In genomic region chr4:175350246-175350645, GRCh38 we compare ENCODE assay signal across 19 cellular contexts.
DNase-seq lines count a peak whose midpoint lies in the region; ATAC-seq, FAIRE-seq and TF ChIP-seq lines count a peak whose summit lies in the region.
"Had no signal": no experiment of that assay in that cellular context is flagged by ENCODE, and none has a peak within 500 bp of the region (broad histone marks: within the 10 kb centered on the region; RNA-seq: fewer than 3 reads in every experiment).

No MANE protein-coding gene starts in this region.

- H2BK15ac ChIP-seq in IMR-90 (ENCODE audit: low read depth, low read length), result no peak overlapping the region

- no peak for FAIRE-seq in A549 (lab: Jason Lieb, UNC)
- FAIRE-seq: G401.6, GM12892 had no signal

- no peak overlapping the region for H2BK20ac ChIP-seq in IMR-90 (ENCODE audit: low read depth, low read length)

- H3K36me3 ChIP-seq in IMR-90 (ENCODE audit: control insufficient read depth, insufficient read depth, low read length) (no peaks in the 10 kb centered on the region), SU-DHL-6 (ENCODE audit: low read length) (no peaks in the 10 kb centered on the region)
- H3K36me3 ChIP-seq: BLaER1 had no signal

- H2BK5ac ChIP-seq in IMR-90 (ENCODE audit: low read depth, low read length, poor library complexity, severe bottlenecking), result no peak overlapping the region

- H3K56ac ChIP-seq in IMR-90 (ENCODE audit: extremely low read depth, insufficient read depth, low read length), result no peak overlapping the region

- H3K4me3 ChIP-seq in A549 (no peak overlapping the region), IMR-90 (ENCODE audit: insufficient read depth, low read depth, low read length) (no peak overlapping the region), SU-DHL-6 (ENCODE audit: insufficient read depth, low read length, poor library complexity, severe bottlenecking) (peak overlapping the region; percentile 49)
- H3K4me3 ChIP-seq: BLaER1, GM23248 had no signal

- no peak overlapping the region for H3K4ac ChIP-seq in IMR-90 (ENCODE audit: low read depth, low read length)

- no TSS peak for BruUV-seq in IMR-90 (replicated peaks; lab: Mats Ljungman, UMichigan)

- no peak overlapping the region for H3K4me2 ChIP-seq in A549
- H3K4me2 ChIP-seq in IMR-90 (ENCODE audit: low read depth, low read length), result no peak overlapping the region
- peak overlapping the region; percentile 71 for H3K4me2 ChIP-seq in SU-DHL-6 (ENCODE audit: low read depth, low read length, poor library complexity, severe bottlenecking)
- H3K4me2 ChIP-seq: BLaER1 had no signal

- no peaks in the 10 kb centered on the region for H3K9me1 ChIP-seq in IMR-90 (ENCODE audit: insufficient read depth, low read length)

- POLR2A ChIA-PET in A549 (lab: Yijun Ruan, JAX) (no interaction called here), IMR-90 (lab: Charles Lee; ENCODE audit: unreplicated experiment) (no interaction called here)

- H4K91ac ChIP-seq in IMR-90 (ENCODE audit: insufficient read depth, low read depth, low read length), result no peak overlapping the region

- no peak for TF ChIP-seq CTCF in A549 (IDR thresholded peaks at IDR 0.05)
- TF ChIP-seq CTCF in IMR-90 (conservative IDR thresholded peaks at IDR 0.05; ENCODE audit: low read depth, low read length), result no peak
- no peak for TF ChIP-seq CTCF in SU-DHL-6 (IDR thresholded peaks at IDR 0.05; ENCODE audit: insufficient read depth, low read length, poor library complexity, severe bottlenecking)

- in situ Hi-C loops in IMR-90 (cut with MboI; ENCODE audit: low sequenced_read_pairs), result no loop called here

- no peak overlapping the region for H2AK9ac ChIP-seq in IMR-90 (replicated peaks; ENCODE audit: low read depth, low read length, poor library complexity)

- no peak overlapping the region for H4K8ac ChIP-seq in IMR-90 (ENCODE audit: low read depth in 2 of 2, low read length in 2 of 2)

- no peaks in the 10 kb centered on the region for H3K79me1 ChIP-seq in IMR-90 (ENCODE audit: low read depth in 1 of 2, low read length in 2 of 2)

- H3K9ac ChIP-seq in IMR-90 (ENCODE audit: low read depth, low read length) (no peak overlapping the region), SU-DHL-6 (ENCODE audit: low read length) (peak overlapping the region; percentile 50)
- H3K9ac ChIP-seq: BLaER1, GM23248 had no signal

- H3K9me3 ChIP-seq in A549, result no peaks in the 10 kb centered on the region
- 0 out of 2 replicates have a peak, but pooled peaks cover 2% of the 10 kb centered on the region for H3K9me3 ChIP-seq in IMR-90 (ENCODE audit: control insufficient read depth, insufficient read depth, low read length)
- peaks cover 5% of the 10 kb centered on the region; the same call in 1 of the 2 replicates for H3K9me3 ChIP-seq in SU-DHL-6 (ENCODE audit: insufficient read depth, low read length)
- H3K9me3 ChIP-seq: BLaER1, Caco-2 had no signal

- H3K27ac ChIP-seq in A549, result no peak overlapping the region
- H3K27ac ChIP-seq in IMR-90 (ENCODE audit: insufficient read depth, low read length), result no peak overlapping the region
- H3K27ac ChIP-seq in SU-DHL-6 (ENCODE audit: low read depth, low read length), result peak overlapping the region; percentile 80
- H3K27ac ChIP-seq: BLaER1, C4-2B, GM23248 had no signal

- H3K79me2 ChIP-seq in SU-DHL-6 (ENCODE audit: insufficient read depth, low read length), result no peaks in the 10 kb centered on the region

- H3K27me3 ChIP-seq in IMR-90 (ENCODE audit: control insufficient read depth, insufficient read depth, low read length) (no peaks in the 10 kb centered on the region), SU-DHL-6 (ENCODE audit: low read length) (no peaks in the 10 kb centered on the region)
- H3K27me3 ChIP-seq: BLaER1 had no signal

- H3K14ac ChIP-seq in IMR-90 (replicated peaks; ENCODE audit: low read depth, low read length), result no peak overlapping the region

- H3K18ac ChIP-seq in IMR-90 (ENCODE audit: low read depth, low read length), result no peak overlapping the region

- ATAC-seq in A549, result no peak
- ATAC-seq in IMR-90 (ENCODE audit: low read depth), result no peak
- no peak for ATAC-seq in HG02678 (IDR thresholded peaks at IDR 0.05; ENCODE audit: unreplicated experiment)
- ATAC-seq: CD8-positive, alpha-beta T cell; HCT116 had no signal

- TF ChIP-seq EP300 in A549 (IDR thresholded peaks at IDR 0.05), result no peak

- no peak overlapping the region for H4K5ac ChIP-seq in IMR-90 (ENCODE audit: low read depth, low read length)

- no peaks in the 10 kb centered on the region; the same call in 1 of the 2 replicates for H3K9me2 ChIP-seq in SU-DHL-6 (replicated peaks; ENCODE audit: insufficient read depth, low read length)

- H4K20me1 ChIP-seq in IMR-90 (ENCODE audit: insufficient read depth, low read length) (no peaks in the 10 kb centered on the region), SU-DHL-6 (ENCODE audit: low read depth, low read length) (no peaks in the 10 kb centered on the region)
- H4K20me1 ChIP-seq: BLaER1 had no signal

- no peak overlapping the region for H2BK120ac ChIP-seq in IMR-90 (ENCODE audit: low read depth, low read length)

- H2AFZ ChIP-seq in IMR-90 (replicated peaks; ENCODE audit: low read length, poor library complexity), result no peak overlapping the region
- H2AFZ ChIP-seq in SU-DHL-6 (ENCODE audit: low read depth, low read length, severe bottlenecking), result peak overlapping the region; percentile 59
- H2AFZ ChIP-seq: GM23248 had no signal

- H3K4me1 ChIP-seq in A549 (peaks cover 9% of the 10 kb centered on the region; the same call in 2 of the 3 replicates), IMR-90 (ENCODE audit: control insufficient read depth, insufficient read depth, low read length) (no peaks in the 10 kb centered on the region)
- H3K4me1 ChIP-seq: Caco-2 had no signal

- DNase-seq in A549 (ENCODE audit: low read depth in 1 of 2, low spot score in 1 of 2) (no peak), IMR-90 (no peak), SIG-M5 (lab: John Stamatoyannopoulos, UW) (no peak), posterior vena cava (ENCODE audit: low spot score) (no peak)
- DNase-seq: 8988T; Caco-2; CD4-positive, CD25-positive, alpha-beta regulatory T cell; CD8-positive, alpha-beta T cell; DMS153; DND-41; GM23248; H9 had no signal

- no peaks in the 10 kb centered on the region; the same call in none of the 2 replicates for H3F3A ChIP-seq in SU-DHL-6 (ENCODE audit: insufficient read depth)

- CTCF ChIA-PET in A549 (lab: Yijun Ruan, JAX) (no interaction called here), IMR-90 (lab: Yijun Ruan, JAX) (no interaction called here)

- H3K23ac ChIP-seq in IMR-90 (ENCODE audit: low read depth, low read length), result no peak overlapping the region

- TF ChIP-seq RAD21 in A549 (conservative IDR thresholded peaks at IDR 0.05 in 1 of 2, IDR thresholded peaks at IDR 0.05 in 1 of 2), result no peak
- TF ChIP-seq RAD21 in IMR-90 (IDR thresholded peaks at IDR 0.05; ENCODE audit: low read length), result no peak

- WGBS in A549 (ENCODE audit: missing lambda C conversion rate), result 75% methylated on average over 3 of the region's 3 CpGs
- 50% methylated on average over 1 of the region's 3 CpGs; no CpG with 5 or more reads in 1 of the 2 experiments for WGBS in IMR-90 (ENCODE audit: extremely low coverage in 2 of 2, insufficient read length in 1 of 2), 2 experiments

- intact Hi-C loops in IMR-90 (cut with micrococcal nuclease) (no loop called here), posterior vena cava (cut with DNase I) (no loop called here)

- no peak for TF ChIP-seq POLR2A in A549 (IDR thresholded peaks at IDR 0.05; ENCODE audit: low read length)
- no peak for TF ChIP-seq POLR2A in IMR-90 (IDR thresholded peaks at IDR 0.05; ENCODE audit: low read depth, low read length)

- no peak overlapping the region for H2AK5ac ChIP-seq in IMR-90 (ENCODE audit: low read depth, low read length)

- dilution Hi-C loops in IMR-90 (cut with HindIII; ENCODE audit: low sequenced_read_pairs, unreplicated experiment), result no loop called here

TF ChIP-seq in A549, 52 proteins besides CTCF, POLR2A, EP300 and RAD21:
- TF ChIP-seq MAFK (IDR thresholded peaks at IDR 0.05; ENCODE audit: partially characterized antibody), result peak; percentile 67
- TF ChIP-seq HEYL (CRISPR knock-in tag; IDR thresholded peaks at IDR 0.05), result no peak
- no peak for TF ChIP-seq FOSL2 (IDR thresholded peaks at IDR 0.05)
- no peak for TF ChIP-seq FOSL2 (CRISPR knock-in tag; IDR thresholded peaks at IDR 0.05)
TF ChIP-seq in A549: peak in this region for 1.

TF ChIP-seq in IMR-90, 13 proteins besides CTCF, POLR2A, EP300 and RAD21:
- TF ChIP-seq BHLHE40 (IDR thresholded peaks at IDR 0.05; ENCODE audit: low read depth, low read length) (no peak), MAFK (IDR thresholded peaks at IDR 0.05; ENCODE audit: low read depth, low read length) (peak; percentile 83)
